Comparison of ENCODE assay signal across 9 cellular contexts in the genomic region with DNA sequence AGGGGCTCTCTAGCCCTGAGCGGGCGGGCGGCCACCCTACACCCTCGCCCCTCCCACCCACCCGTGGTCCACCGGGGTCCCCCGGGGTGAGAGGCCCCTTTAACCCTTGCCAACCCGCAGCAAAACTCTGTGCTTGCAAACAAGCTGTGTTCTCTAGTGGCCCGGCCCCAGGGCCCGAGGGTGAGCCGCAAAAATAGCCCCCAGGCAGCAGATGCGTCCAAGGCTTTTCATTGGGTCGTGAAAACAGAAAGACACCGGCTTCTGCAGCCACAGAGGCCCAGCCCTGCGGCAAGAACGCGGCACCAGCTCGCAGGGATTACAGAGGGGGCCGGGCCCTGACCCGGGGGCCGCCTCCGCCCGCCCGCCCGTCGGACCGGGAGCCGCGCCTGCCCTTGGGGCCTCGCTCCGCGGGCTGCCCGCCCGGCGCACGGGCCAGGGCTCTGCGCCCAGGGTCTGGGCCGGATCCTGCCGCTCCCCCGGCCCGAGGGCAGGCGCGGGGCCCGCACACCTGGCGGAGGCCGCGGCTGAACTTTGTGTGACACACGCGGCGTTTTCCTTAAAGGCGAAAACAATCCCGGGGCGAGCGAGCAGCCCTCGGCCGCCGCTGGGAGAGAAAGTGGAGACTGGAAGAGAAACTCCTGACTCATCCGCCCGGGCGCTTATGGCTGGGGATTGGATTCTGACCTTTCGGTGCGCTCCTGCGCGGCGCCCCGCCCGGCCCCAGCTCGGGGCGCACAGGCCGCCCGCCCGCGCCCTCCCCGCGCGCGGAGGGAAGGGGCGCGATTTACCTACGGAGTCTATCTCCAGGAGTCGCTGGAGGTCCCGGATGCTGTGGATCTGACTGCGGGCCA. TPM values are rescaled to one million over a fixed set of nuclear protein-coding genes. Genes with fewer than 3 reads are reported as not detected.
DNase-seq lines count a peak whose midpoint lies in the region; ATAC-seq, FAIRE-seq and TF ChIP-seq lines count a peak whose summit lies in the region.
"Had no signal": no experiment of that assay in that cellular context is flagged by ENCODE, and none has a peak within 500 bp of the region (broad histone marks: within the 10 kb centered on the region; RNA-seq: fewer than 3 reads in every experiment).

No MANE protein-coding gene starts in this region.

- no peaks in the 10 kb centered on the region for H3K36me3 ChIP-seq in keratinocyte (ENCODE audit: control insufficient read depth in 2 of 2, extremely low read depth in 1 of 2, insufficient read depth in 2 of 2, low read length in 2 of 2)

- peak overlapping the region; percentile 70 for H3K4me3 ChIP-seq in astrocyte of the spinal cord (ENCODE audit: low read depth, low read length)
- H3K4me3 ChIP-seq in keratinocyte (ENCODE audit: control insufficient read depth in 2 of 3, extremely low read depth in 1 of 3, insufficient read depth in 2 of 3, low read depth in 1 of 3, low read length in 3 of 3) = peak overlapping the region; percentile 49 to 73 (median 57)

- TF ChIP-seq CTCF in astrocyte of the spinal cord (IDR thresholded peaks at IDR 0.05; ENCODE audit: low read depth, low read length) (no peak), keratinocyte (optimal IDR thresholded peaks at IDR 0.05 in 1 of 3, IDR thresholded peaks at IDR 0.05 in 1 of 3, conservative IDR thresholded peaks at IDR 0.05 in 1 of 3; ENCODE audit: extremely low read depth in 1 of 3, insufficient read depth in 2 of 3, low read length in 3 of 3) (no peak)

- no peaks in the 10 kb centered on the region for H3K36me3 Mint-ChIP-seq in activated CD8-positive, alpha-beta memory T cell treated with anti-CD3 and anti-CD28 coated beads, Interleukin-2, amount 10 ng/mL, durations not matched to agents 7 days and 5 days
- peaks cover 10% of the 10 kb centered on the region for H3K36me3 Mint-ChIP-seq in stimulated activated naive CD8-positive, alpha-beta T cell treated with anti-CD3 and anti-CD28 coated beads, Interleukin-15, Interleukin-2, amounts not matched to agents 100 ng/mL and 50 ng/mL, for 24 hours (ENCODE audit: low read depth)
- H3K36me3 Mint-ChIP-seq: activated naive CD8-positive, alpha-beta T cell treated with anti-CD3 and anti-CD28 coated beads, Interleukin-2, amount 10 ng/mL, durations not matched to agents 7 days and 5 days had no signal

- H2AFZ ChIP-seq in keratinocyte (ENCODE audit: control insufficient read depth, low read length) = no peak overlapping the region

- peaks cover 40% of the 10 kb centered on the region for H3K27me3 Mint-ChIP-seq in activated CD8-positive, alpha-beta memory T cell treated with anti-CD3 and anti-CD28 coated beads, Interleukin-2, amount 10 ng/mL, durations not matched to agents 7 days and 5 days
- H3K27me3 Mint-ChIP-seq in stimulated activated naive CD8-positive, alpha-beta T cell treated with anti-CD3 and anti-CD28 coated beads, Interleukin-15, Interleukin-2, amounts not matched to agents 100 ng/mL and 50 ng/mL, for 24 hours = peaks cover 22% of the 10 kb centered on the region

- CTCF ChIA-PET in activated CD8-positive, alpha-beta memory T cell treated with anti-CD3 and anti-CD28 coated beads, Interleukin-2, amount 10 ng/mL, durations not matched to agents 7 days and 5 days (lab: Charles Lee) = no interaction called here

- H4K20me1 ChIP-seq in keratinocyte (ENCODE audit: control insufficient read depth, extremely low read depth, insufficient read depth, low read length) = peaks cover 7% of the 10 kb centered on the region

- in situ Hi-C loops in astrocyte of the spinal cord (cut with HindIII; ENCODE audit: low sequenced_read_pairs) (no loop called here), G401 (cut with HindIII; ENCODE audit: low sequenced_read_pairs) (no loop called here)

- peaks cover 64% of the 10 kb centered on the region for H3K79me2 ChIP-seq in keratinocyte (ENCODE audit: control insufficient read depth, insufficient read depth, low read length)

- H3K9ac ChIP-seq in keratinocyte (ENCODE audit: control insufficient read depth, extremely low read depth, insufficient read depth, low read length) = peak overlapping the region; percentile 79

- H3K27ac Mint-ChIP-seq in activated CD8-positive, alpha-beta memory T cell treated with anti-CD3 and anti-CD28 coated beads, Interleukin-2, amount 10 ng/mL, durations not matched to agents 7 days and 5 days = no peak overlapping the region
- H3K27ac Mint-ChIP-seq in stimulated activated naive CD8-positive, alpha-beta T cell treated with anti-CD3 and anti-CD28 coated beads, Interleukin-15, Interleukin-2, amounts not matched to agents 100 ng/mL and 50 ng/mL, for 24 hours = no peak overlapping the region
- H3K27ac Mint-ChIP-seq: activated naive CD8-positive, alpha-beta T cell treated with anti-CD3 and anti-CD28 coated beads, Interleukin-2, amount 10 ng/mL, durations not matched to agents 7 days and 5 days had no signal

- peak overlapping the region; percentile 77 for H3K4me2 ChIP-seq in keratinocyte (ENCODE audit: control insufficient read depth, extremely low read depth, insufficient read depth, low read depth, low read length)

- no peak for ATAC-seq in activated CD8-positive, alpha-beta memory T cell treated with anti-CD3 and anti-CD28 coated beads, Interleukin-2, amount 10 ng/mL, durations not matched to agents 7 days and 5 days
- ATAC-seq in HG02678 (IDR thresholded peaks at IDR 0.05; ENCODE audit: unreplicated experiment) = no peak

- FAIRE-seq in keratinocyte (lab: Jason Lieb, UNC) = no peak

- H3K27ac ChIP-seq in keratinocyte (ENCODE audit: control insufficient read depth, insufficient read depth, low read length) = peak overlapping the region; percentile 49

- H3K9me3 Mint-ChIP-seq in activated CD8-positive, alpha-beta memory T cell treated with anti-CD3 and anti-CD28 coated beads, Interleukin-2, amount 10 ng/mL, durations not matched to agents 7 days and 5 days (ENCODE audit: low read depth) = no peaks in the 10 kb centered on the region
- no peaks in the 10 kb centered on the region for H3K9me3 Mint-ChIP-seq in stimulated activated naive CD8-positive, alpha-beta T cell treated with anti-CD3 and anti-CD28 coated beads, Interleukin-15, Interleukin-2, amounts not matched to agents 100 ng/mL and 50 ng/mL, for 24 hours
- H3K9me3 Mint-ChIP-seq: activated naive CD8-positive, alpha-beta T cell treated with anti-CD3 and anti-CD28 coated beads, Interleukin-2, amount 10 ng/mL, durations not matched to agents 7 days and 5 days had no signal

- H3K4me3 Mint-ChIP-seq in activated CD8-positive, alpha-beta memory T cell treated with anti-CD3 and anti-CD28 coated beads, Interleukin-2, amount 10 ng/mL, durations not matched to agents 7 days and 5 days = no peak overlapping the region
- H3K4me3 Mint-ChIP-seq in stimulated activated naive CD8-positive, alpha-beta T cell treated with anti-CD3 and anti-CD28 coated beads, Interleukin-15, Interleukin-2, amounts not matched to agents 100 ng/mL and 50 ng/mL, for 24 hours = peak overlapping the region; percentile 63

- H3K9me1 ChIP-seq in keratinocyte (ENCODE audit: control insufficient read depth, extremely low read depth, insufficient read depth, low read length) = no peaks in the 10 kb centered on the region

- H3K9me3 ChIP-seq in keratinocyte (ENCODE audit: control insufficient read depth, low read depth, low read length) = no peaks in the 10 kb centered on the region

- H3K4me1 Mint-ChIP-seq in activated CD8-positive, alpha-beta memory T cell treated with anti-CD3 and anti-CD28 coated beads, Interleukin-2, amount 10 ng/mL, durations not matched to agents 7 days and 5 days = peaks cover 17% of the 10 kb centered on the region
- peaks cover 35% of the 10 kb centered on the region for H3K4me1 Mint-ChIP-seq in stimulated activated naive CD8-positive, alpha-beta T cell treated with anti-CD3 and anti-CD28 coated beads, Interleukin-15, Interleukin-2, amounts not matched to agents 100 ng/mL and 50 ng/mL, for 24 hours (ENCODE audit: low read depth)

- peaks cover 14% of the 10 kb centered on the region for H3K27me3 ChIP-seq in keratinocyte (ENCODE audit: control insufficient read depth, extremely low read depth, insufficient read depth, low read length)

- DNase-seq in activated CD8-positive, alpha-beta memory T cell treated with anti-CD3 and anti-CD28 coated beads, Interleukin-2, amount 50 U/mL, for 48 hours = peak; percentile 71
- DNase-seq in activated CD8-positive, alpha-beta memory T cell treated with anti-CD3 and anti-CD28 coated beads, Interleukin-2, amount 10 ng/mL, durations not matched to agents 7 days and 5 days = no peak
- DNase-seq in astrocyte of the spinal cord (ENCODE audit: low read depth, low spot score) (peak; percentile 79), keratinocyte (ENCODE audit: low read depth, low spot score) (no peak), G401 (ENCODE audit: low spot score) (no peak)
- no peak for DNase-seq in stimulated activated naive CD4-positive, alpha-beta T cell treated with Interleukin-2 at 50 U/mL for 16 hours (lab: John Stamatoyannopoulos, UW)
- DNase-seq: activated naive CD8-positive, alpha-beta T cell treated with anti-CD3 and anti-CD28 coated beads, Interleukin-2, amount 10 ng/mL, durations not matched to agents 7 days and 5 days had no signal

- dilution Hi-C loops in keratinocyte (cut with MboI; ENCODE audit: extremely low pct_ligation_motif_present, low sequenced_read_pairs) = no loop called here

- peaks cover 51% of the 10 kb centered on the region for H3K4me1 ChIP-seq in keratinocyte (ENCODE audit: control insufficient read depth, extremely low read depth, insufficient read depth, low read length)

RNA-seq across cellular contexts. Expression of gene PDGFA, which starts 2.8 kb away (rescaled TPM):
- total RNA-seq in activated CD8-positive, alpha-beta memory T cell treated with anti-CD3 and anti-CD28 coated beads, Interleukin-2, amount 10 ng/mL, durations not matched to agents 7 days and 5 days = 1 to 10 TPM in 1 of 2 experiments, under 1 TPM in 1; 0.67 to 2.3 TPM
- polyA plus RNA-seq in keratinocyte = 12.4 to 22.6 TPM (median 14.8 TPM) in 3 replicates
- polyA plus RNA-seq in keratinocyte (2011; ENCODE audit: low read depth) = 10.9 TPM
- 9.2 and 13.0 TPM in 2 replicates for polyA plus RNA-seq in keratinocyte (2011; cell fraction: cytosol; rRNA removed)
- 23.9 and 25.3 TPM in 2 replicates for polyA plus RNA-seq in keratinocyte (2011; cell fraction: nucleus; rRNA removed)
- 13.5 and 21.9 TPM in 2 replicates for polyA plus RNA-seq in keratinocyte (2012; ENCODE audit: low replicate concordance)
- 36.1 to 45.4 TPM (median 43.7 TPM) in 3 replicates for polyA minus RNA-seq in keratinocyte
- 110 TPM for polyA minus RNA-seq in keratinocyte (2011; cell fraction: cytosol; rRNA and poly(A)+ RNA removed)
- 26.0 and 30.8 TPM in 2 replicates for polyA minus RNA-seq in keratinocyte (2011; cell fraction: nucleus; rRNA and poly(A)+ RNA removed)
- 0.34 and 2.6 TPM in 2 replicates for total RNA-seq in G401 (2014; rRNA removed; shearing (Covaris generic))

Comparison
In these comparisons a context has a peak if more than half of its experiments do, and no peak if none do; other contexts are left out.
1. DNase-seq: peak in activated CD8-positive, alpha-beta memory T cell treated with anti-CD3 and anti-CD28 coated beads, Interleukin-2, amount 50 U/mL, for 48 hours (single experiment) and astrocyte of the spinal cord (single experiment); none in activated CD8-positive, alpha-beta memory T cell treated with anti-CD3 and anti-CD28 coated beads, Interleukin-2, amount 10 ng/mL, durations not matched to agents 7 days and 5 days (single experiment), keratinocyte (single experiment), G401 (single experiment) and stimulated activated naive CD4-positive, alpha-beta T cell treated with Interleukin-2 at 50 U/mL for 16 hours (single experiment).